ENCODE assay signal across 1 cellular context in the genomic region with DNA sequence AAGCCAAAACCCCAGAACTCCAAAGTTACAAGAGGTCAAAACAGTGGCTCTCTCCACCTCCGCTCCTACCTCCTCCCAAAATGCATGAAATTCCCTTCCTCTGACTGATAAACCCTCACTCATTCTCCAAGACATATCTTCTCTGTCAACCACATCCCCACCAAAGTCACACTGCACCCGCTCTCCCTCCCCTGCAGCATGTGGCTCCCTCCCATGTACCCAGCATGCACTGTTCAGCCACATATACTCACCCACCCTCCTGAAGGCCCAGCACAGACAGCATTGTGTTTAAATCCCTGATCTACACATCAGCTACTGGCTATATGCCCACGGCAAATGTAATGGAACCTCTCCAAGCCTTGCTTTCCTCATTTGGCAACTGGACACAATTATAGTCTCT.
TF ChIP-seq lines count a peak whose summit lies in the region.

No MANE protein-coding gene starts in this region.

TF ChIP-seq in H1, 55 proteins besides CTCF, POLR2A, EP300 and RAD21:
- TF ChIP-seq CBX5 (IDR thresholded peaks at IDR 0.05; ENCODE audit: low read depth, low read length) = no peak
- TF ChIP-seq SP2 (IDR thresholded peaks at IDR 0.05; ENCODE audit: low read length) = no peak
